In the genomic region with DNA sequence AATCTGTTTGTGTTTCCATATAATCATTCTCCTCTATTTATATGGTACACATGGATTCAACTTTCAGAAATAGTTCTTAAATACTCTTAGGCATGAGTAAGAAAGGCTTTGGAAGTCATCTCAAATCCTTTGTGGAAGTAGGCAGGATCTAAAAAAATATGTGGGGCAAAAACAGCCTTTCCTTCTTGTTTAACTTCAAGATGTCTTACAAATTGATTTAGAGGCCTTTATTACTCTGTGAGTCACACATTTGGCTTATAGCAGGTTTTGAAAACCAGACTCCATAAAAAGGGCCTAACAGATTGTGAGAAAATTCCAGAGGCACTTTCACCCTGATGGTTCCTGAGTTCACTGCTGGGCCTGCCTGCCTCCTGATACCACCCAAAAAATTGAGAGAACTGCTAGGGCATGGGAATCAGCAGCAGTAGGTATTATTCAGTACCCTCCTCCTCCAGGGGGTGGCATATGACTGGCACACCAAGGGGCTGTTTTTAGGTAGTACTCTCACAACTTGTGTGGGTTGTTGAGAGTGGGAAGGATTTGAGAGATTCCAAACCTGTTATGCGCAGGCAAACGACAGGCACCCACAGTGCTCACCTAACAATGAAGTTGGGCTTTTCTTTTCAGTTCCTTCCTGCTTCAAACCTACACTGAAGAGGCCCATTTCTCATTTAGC, we compare ENCODE assay signal across 14 cellular contexts.
DNase-seq lines count a peak whose midpoint lies in the region; ATAC-seq, FAIRE-seq and TF ChIP-seq lines count a peak whose summit lies in the region.
"Had no signal": no experiment of that assay in that cellular context is flagged by ENCODE, and none has a peak within 500 bp of the region (broad histone marks: within the 10 kb centered on the region; RNA-seq: fewer than 3 reads in every experiment).

No MANE protein-coding gene starts in this region.

- H3K4me2 ChIP-seq in astrocyte (ENCODE audit: low read length) (no peak overlapping the region), keratinocyte (ENCODE audit: control insufficient read depth, extremely low read depth, insufficient read depth, low read depth, low read length) (no peak overlapping the region)

- H3K4me3 ChIP-seq in breast epithelium (no peak overlapping the region), astrocyte (ENCODE audit: insufficient read depth, low read depth, low read length) (no peak overlapping the region), keratinocyte (ENCODE audit: control insufficient read depth in 2 of 3, extremely low read depth in 1 of 3, insufficient read depth in 2 of 3, low read depth in 1 of 3, low read length in 3 of 3) (no peak overlapping the region)
- H3K4me3 ChIP-seq: coronary artery had no signal

- no peaks in the 10 kb centered on the region for H3K9me1 ChIP-seq in keratinocyte (ENCODE audit: control insufficient read depth, extremely low read depth, insufficient read depth, low read length)

- intact Hi-C loops in MCF 10A (cut with micrococcal nuclease): no loop called here
- intact Hi-C loops in breast epithelium (cut with DNase I; ENCODE audit: low total_unique reads): no loop called here

- no peaks in the 10 kb centered on the region for H3K36me3 Mint-ChIP-seq in MCF 10A (ENCODE audit: insufficient read depth, unreplicated experiment)
- no peaks in the 10 kb centered on the region for H3K36me3 Mint-ChIP-seq in astrocyte (ENCODE audit: low read depth, unreplicated experiment)
- H3K36me3 Mint-ChIP-seq: activated naive CD4-positive, alpha-beta T cell treated with anti-CD3 and anti-CD28 coated beads, Interleukin-2, amount 50 U/mL, for 24 hours had no signal

- H3K36me3 ChIP-seq in breast epithelium: no peaks in the 10 kb centered on the region
- no peaks in the 10 kb centered on the region for H3K36me3 ChIP-seq in astrocyte (ENCODE audit: insufficient read depth, low read length)
- H3K36me3 ChIP-seq in keratinocyte (ENCODE audit: control insufficient read depth in 2 of 2, extremely low read depth in 1 of 2, insufficient read depth in 2 of 2, low read length in 2 of 2): no peaks in the 10 kb centered on the region
- H3K36me3 ChIP-seq: neutrophil had no signal

- H3K27me3 Mint-ChIP-seq in MCF 10A (ENCODE audit: insufficient read depth, unreplicated experiment) (peaks cover 61% of the 10 kb centered on the region), astrocyte (ENCODE audit: low read depth, unreplicated experiment) (no peaks in the 10 kb centered on the region)
- H3K27me3 Mint-ChIP-seq: activated naive CD4-positive, alpha-beta T cell treated with anti-CD3 and anti-CD28 coated beads, Interleukin-2, amount 50 U/mL, for 24 hours had no signal

- BruUV-seq in MCF 10A (replicated peaks; lab: Mats Ljungman, UMichigan): no TSS peak

- H3K4me1 Mint-ChIP-seq in MCF 10A (ENCODE audit: insufficient read depth, unreplicated experiment) (no peaks in the 10 kb centered on the region), astrocyte (ENCODE audit: low read depth, unreplicated experiment) (no peaks in the 10 kb centered on the region)
- H3K4me1 Mint-ChIP-seq: activated naive CD4-positive, alpha-beta T cell treated with anti-CD3 and anti-CD28 coated beads, Interleukin-2, amount 50 U/mL, for 24 hours had no signal

- H3K9me3 ChIP-seq in breast epithelium (peaks cover 0 to 6% of the 10 kb centered on the region in 2 donors), astrocyte (ENCODE audit: insufficient read depth, low read depth, low read length) (no peaks in the 10 kb centered on the region), keratinocyte (ENCODE audit: control insufficient read depth, low read depth, low read length) (no peaks in the 10 kb centered on the region)
- H3K9me3 ChIP-seq: neutrophil had no signal

- H2AFZ ChIP-seq in astrocyte (ENCODE audit: low read depth, low read length): no peak overlapping the region
- H2AFZ ChIP-seq in keratinocyte (ENCODE audit: control insufficient read depth, low read length): no peak overlapping the region

- CTCF ChIA-PET in MCF 10A (lab: Yijun Ruan, JAX): no interaction called here

- H3K27me3 ChIP-seq in breast epithelium: peaks cover 0 to 69% of the 10 kb centered on the region in 2 donors
- no peaks in the 10 kb centered on the region for H3K27me3 ChIP-seq in astrocyte (ENCODE audit: insufficient read depth, low read length)
- H3K27me3 ChIP-seq in keratinocyte (ENCODE audit: control insufficient read depth, extremely low read depth, insufficient read depth, low read length): peaks cover 2% of the 10 kb centered on the region
- H3K27me3 ChIP-seq: neutrophil had no signal

- H3K79me2 ChIP-seq in astrocyte (ENCODE audit: insufficient read depth, low read length): no peaks in the 10 kb centered on the region
- H3K79me2 ChIP-seq in keratinocyte (ENCODE audit: control insufficient read depth, insufficient read depth, low read length): no peaks in the 10 kb centered on the region

- H3K4me1 ChIP-seq in breast epithelium (no peaks in the 10 kb centered on the region), astrocyte (ENCODE audit: insufficient read depth, low read length) (no peaks in the 10 kb centered on the region), keratinocyte (ENCODE audit: control insufficient read depth, extremely low read depth, insufficient read depth, low read length) (no peaks in the 10 kb centered on the region)

- H3K4me3 Mint-ChIP-seq in MCF 10A (ENCODE audit: unreplicated experiment) (no peak overlapping the region), astrocyte (ENCODE audit: unreplicated experiment) (no peak overlapping the region)
- H3K4me3 Mint-ChIP-seq: activated naive CD4-positive, alpha-beta T cell treated with anti-CD3 and anti-CD28 coated beads, Interleukin-2, amount 50 U/mL, for 24 hours had no signal

- POLR2A ChIA-PET in MCF 10A (lab: Yijun Ruan, JAX): no interaction called here

- DNase-seq in MCF 10A (ENCODE audit: unreplicated experiment): no peak
- no peak for DNase-seq in breast epithelium (ENCODE audit: low spot score in 2 of 2)
- DNase-seq in astrocyte (ENCODE audit: low read depth): peak; percentile 26
- no peak for DNase-seq in keratinocyte (ENCODE audit: low read depth, low spot score)
- no peak for DNase-seq in left lobe of liver (ENCODE audit: low spot score)
- DNase-seq: stimulated activated CD8-positive, alpha-beta memory T cell treated with anti-CD3 and anti-CD28 coated beads, Interleukin-4, amount 100 ng/mL, for 48 hours; T-helper 9 cell had no signal

- H4K20me1 ChIP-seq in astrocyte (ENCODE audit: insufficient read depth, low read length) (no peaks in the 10 kb centered on the region), keratinocyte (ENCODE audit: control insufficient read depth, extremely low read depth, insufficient read depth, low read length) (no peaks in the 10 kb centered on the region)

- H3K9ac ChIP-seq in astrocyte (ENCODE audit: low read length): no peak overlapping the region
- H3K9ac ChIP-seq in keratinocyte (ENCODE audit: control insufficient read depth, extremely low read depth, insufficient read depth, low read length): no peak overlapping the region

- peak; percentile 20 for TF ChIP-seq CTCF in MCF 10A (IDR thresholded peaks at IDR 0.05; ENCODE audit: unreplicated experiment)
- TF ChIP-seq CTCF in breast epithelium (IDR thresholded peaks at IDR 0.05): no peak
- no peak for TF ChIP-seq CTCF in astrocyte (IDR thresholded peaks at IDR 0.05; ENCODE audit: insufficient read depth, low read depth, low read length)
- peak in 2 of 3 experiments; percentile 9 to 20 for TF ChIP-seq CTCF in keratinocyte (optimal IDR thresholded peaks at IDR 0.05 in 1 of 3, IDR thresholded peaks at IDR 0.05 in 1 of 3, conservative IDR thresholded peaks at IDR 0.05 in 1 of 3; ENCODE audit: extremely low read depth in 1 of 3, insufficient read depth in 2 of 3, low read length in 3 of 3)

- FAIRE-seq in astrocyte (lab: Jason Lieb, UNC): peak; percentile 83
- no peak for FAIRE-seq in keratinocyte (lab: Jason Lieb, UNC)

- ATAC-seq in GM21737 (IDR thresholded peaks at IDR 0.05; ENCODE audit: unreplicated experiment) (no peak), GM19455 (IDR thresholded peaks at IDR 0.05; ENCODE audit: unreplicated experiment) (no peak), GM18498 (IDR thresholded peaks at IDR 0.05; ENCODE audit: unreplicated experiment) (no peak), left lobe of liver (no peak)

- no peak overlapping the region for H3K27ac ChIP-seq in breast epithelium
- H3K27ac ChIP-seq in astrocyte (ENCODE audit: low read depth, low read length): no peak overlapping the region
- H3K27ac ChIP-seq in keratinocyte (ENCODE audit: control insufficient read depth, insufficient read depth, low read length): no peak overlapping the region
- H3K27ac ChIP-seq: coronary artery, neutrophil, RWPE1 had no signal

- H3K9me3 Mint-ChIP-seq in MCF 10A (ENCODE audit: unreplicated experiment) (no peaks in the 10 kb centered on the region), astrocyte (ENCODE audit: unreplicated experiment) (no peaks in the 10 kb centered on the region)
- H3K9me3 Mint-ChIP-seq: activated naive CD4-positive, alpha-beta T cell treated with anti-CD3 and anti-CD28 coated beads, Interleukin-2, amount 50 U/mL, for 24 hours had no signal

- H3K27ac Mint-ChIP-seq in MCF 10A (ENCODE audit: low read depth, unreplicated experiment): no peak overlapping the region
- no peak overlapping the region for H3K27ac Mint-ChIP-seq in astrocyte (ENCODE audit: unreplicated experiment)
- H3K27ac Mint-ChIP-seq: activated naive CD4-positive, alpha-beta T cell treated with anti-CD3 and anti-CD28 coated beads, Interleukin-2, amount 50 U/mL, for 24 hours had no signal

- no peak for TF ChIP-seq POLR2A in breast epithelium (IDR thresholded peaks at IDR 0.05)

- dilution Hi-C loops in keratinocyte (cut with MboI; ENCODE audit: extremely low pct_ligation_motif_present, low sequenced_read_pairs): no loop called here

Comparison
In these comparisons a context has a peak if more than half of its experiments do, and no peak if none do; other contexts are left out.
1. CTCF ChIP-seq: peak in MCF 10A (single experiment) and keratinocyte (2 of 3); none in breast epithelium (0 of 3) and astrocyte (single experiment).